In the genomic region with DNA sequence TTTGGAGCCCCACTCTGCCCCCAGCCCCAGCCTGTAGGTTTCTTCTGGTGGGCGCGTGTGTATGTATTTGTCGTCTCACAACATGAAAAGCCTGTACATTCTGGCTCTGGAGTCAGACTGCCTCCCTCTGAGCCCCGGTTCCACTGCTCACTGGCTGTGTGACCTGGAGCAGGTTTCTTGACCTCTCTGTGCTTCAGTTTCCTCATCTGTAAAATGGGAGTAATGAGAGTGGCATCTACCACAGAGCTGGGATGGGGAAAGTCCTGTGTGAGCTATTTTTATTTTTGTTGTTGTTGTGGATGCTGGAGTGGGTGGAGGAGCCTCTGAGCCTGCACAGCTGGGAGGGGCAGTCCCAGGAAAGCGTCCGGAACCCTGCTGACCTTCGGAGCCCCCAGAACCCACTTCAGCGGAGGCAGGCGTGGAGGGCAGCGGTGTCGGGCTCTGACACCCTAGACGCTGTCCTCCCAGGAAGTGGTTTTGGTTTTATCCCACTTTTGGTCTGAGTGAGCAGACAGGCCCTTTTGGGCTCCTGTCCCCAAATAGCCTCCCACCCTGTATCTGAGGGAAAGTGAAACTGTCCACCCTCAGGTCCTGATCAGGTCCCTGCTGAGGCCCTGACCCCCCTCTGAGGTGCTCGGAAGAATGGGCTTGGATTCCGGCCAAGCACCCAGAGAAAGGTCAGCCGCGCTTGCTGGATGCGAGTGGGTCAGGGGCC, we compare ENCODE assay signal across 12 cellular contexts.
DNase-seq lines count a peak whose midpoint lies in the region; ATAC-seq and TF ChIP-seq lines count a peak whose summit lies in the region.
"Had no signal": no experiment of that assay in that cellular context is flagged by ENCODE, and none has a peak within 500 bp of the region (broad histone marks: within the 10 kb centered on the region; RNA-seq: fewer than 3 reads in every experiment).

No MANE protein-coding gene starts in this region.

- TF ChIP-seq CTCF in smooth muscle cell (IDR thresholded peaks at IDR 0.05; ENCODE audit: borderline replicate concordance, insufficient read depth, poor library complexity, severe bottlenecking) (no peak), glutamatergic neuron (IDR thresholded peaks at IDR 0.05; ENCODE audit: partially characterized antibody, unreplicated experiment) (no peak), testis (IDR thresholded peaks at IDR 0.05) (no peak)

- ATAC-seq in GM19372 (IDR thresholded peaks at IDR 0.05; ENCODE audit: low read depth, unreplicated experiment), result peak; percentile 70
- peak; percentile 57 for ATAC-seq in HG03095 (IDR thresholded peaks at IDR 0.05; ENCODE audit: unreplicated experiment)
- no peak for ATAC-seq in central memory CD8-positive, alpha-beta T cell (replicated peaks; ENCODE audit: extremely low read depth, poor library complexity, severe bottlenecking)
- ATAC-seq: naive thymus-derived CD4-positive, alpha-beta T cell had no signal

- peak overlapping the region; percentile 89 for H3K27ac ChIP-seq in smooth muscle cell (ENCODE audit: low read depth)
- H3K27ac ChIP-seq in testis, result no peak overlapping the region
- H3K27ac ChIP-seq: thyroid gland had no signal

- H3K36me3 ChIP-seq in smooth muscle cell (ENCODE audit: low read depth) (no peaks in the 10 kb centered on the region), testis (ENCODE audit: low read depth, missing control alignments) (no peaks in the 10 kb centered on the region)
- H3K36me3 ChIP-seq: thyroid gland had no signal

- H3K9ac ChIP-seq in smooth muscle cell (ENCODE audit: low read depth), result peak overlapping the region; percentile 76

- H3K36me3 Mint-ChIP-seq in central memory CD8-positive, alpha-beta T cell (ENCODE audit: insufficient read depth), result no peaks in the 10 kb centered on the region
- no peaks in the 10 kb centered on the region for H3K36me3 Mint-ChIP-seq in glutamatergic neuron (ENCODE audit: unreplicated experiment)

- no peaks in the 10 kb centered on the region for H4K20me1 ChIP-seq in smooth muscle cell (ENCODE audit: low read depth)

- peak overlapping the region; percentile 16 for H3K4me2 ChIP-seq in smooth muscle cell

- no peaks in the 10 kb centered on the region for H3K27me3 Mint-ChIP-seq in central memory CD8-positive, alpha-beta T cell
- H3K27me3 Mint-ChIP-seq in glutamatergic neuron (ENCODE audit: unreplicated experiment), result no peaks in the 10 kb centered on the region

- peaks cover 4% of the 10 kb centered on the region for H3F3A ChIP-seq in smooth muscle cell (ENCODE audit: low read depth)

- no peaks in the 10 kb centered on the region for H3K9me3 ChIP-seq in smooth muscle cell (replicated peaks; ENCODE audit: low read depth)
- H3K9me3 ChIP-seq in testis, result no peaks in the 10 kb centered on the region
- H3K9me3 ChIP-seq: thyroid gland had no signal

- H3K4me3 ChIP-seq in smooth muscle cell (no peak overlapping the region), testis (no peak overlapping the region)
- H3K4me3 ChIP-seq: thyroid gland had no signal

- DNase-seq in central memory CD8-positive, alpha-beta T cell (ENCODE audit: low spot score in 2 of 2), result no peak
- DNase-seq in smooth muscle cell (lab: John Stamatoyannopoulos, UW; ENCODE audit: unreplicated experiment) (no peak), glutamatergic neuron (no peak), testis (no peak)
- no peak for DNase-seq in activated CD4-positive, CD25-positive, alpha-beta regulatory T cell treated with anti-CD3 and anti-CD28 coated beads, Interleukin-2, amount 50 U/mL, for 72 hours
- DNase-seq: amniotic stem cell; foreskin fibroblast; naive thymus-derived CD4-positive, alpha-beta T cell; thyroid gland had no signal

- 60% methylated on average over 17 of the region's 17 CpGs for WGBS in smooth muscle cell (ENCODE audit: low lambda C conversion rate)
- 75 to 82% methylated on average over 14 to 17 of the region's 17 CpGs for WGBS in testis, 2 donors

- H3K4me3 Mint-ChIP-seq in central memory CD8-positive, alpha-beta T cell, result no peak overlapping the region
- H3K4me3 Mint-ChIP-seq in glutamatergic neuron (ENCODE audit: unreplicated experiment), result no peak overlapping the region
- H3K4me3 Mint-ChIP-seq: CD8-positive, alpha-beta memory T cell; naive thymus-derived CD4-positive, alpha-beta T cell had no signal

- intact Hi-C loops in testis (cut with DNase I; ENCODE audit: low total_unique reads), result no loop called here

- H3K4me1 Mint-ChIP-seq in central memory CD8-positive, alpha-beta T cell, result peaks cover 12% of the 10 kb centered on the region
- peaks cover 11% of the 10 kb centered on the region for H3K4me1 Mint-ChIP-seq in glutamatergic neuron (ENCODE audit: low read depth, unreplicated experiment)

- no peak for TF ChIP-seq POLR2A in testis (IDR thresholded peaks at IDR 0.05)

- no peaks in the 10 kb centered on the region for H3K9me3 Mint-ChIP-seq in central memory CD8-positive, alpha-beta T cell
- peaks cover 2% of the 10 kb centered on the region for H3K9me3 Mint-ChIP-seq in glutamatergic neuron (ENCODE audit: unreplicated experiment)
- H3K9me3 Mint-ChIP-seq: CD8-positive, alpha-beta memory T cell; naive thymus-derived CD4-positive, alpha-beta T cell had no signal

- no peaks in the 10 kb centered on the region for H3K27me3 ChIP-seq in smooth muscle cell (ENCODE audit: low read depth)
- no peaks in the 10 kb centered on the region for H3K27me3 ChIP-seq in testis
- H3K27me3 ChIP-seq: thyroid gland had no signal

- H3K79me2 ChIP-seq in smooth muscle cell (ENCODE audit: low read depth), result peaks cover 20% of the 10 kb centered on the region

- H2AFZ ChIP-seq in smooth muscle cell (ENCODE audit: low read depth), result no peak overlapping the region

- H3K4me1 ChIP-seq in smooth muscle cell (ENCODE audit: low read depth), result peaks cover 9% of the 10 kb centered on the region
- peaks cover 12% of the 10 kb centered on the region for H3K4me1 ChIP-seq in testis
- H3K4me1 ChIP-seq: thyroid gland had no signal

- H3K27ac Mint-ChIP-seq in central memory CD8-positive, alpha-beta T cell (ENCODE audit: low read depth), result peak overlapping the region; percentile 17
- H3K27ac Mint-ChIP-seq in glutamatergic neuron (ENCODE audit: unreplicated experiment), result no peak overlapping the region
- H3K27ac Mint-ChIP-seq: naive thymus-derived CD4-positive, alpha-beta T cell had no signal
